In genomic region chrX:106391284-106391852, GRCh38 we compare ENCODE assay signal across 23 cellular contexts.
"Had no signal": no experiment of that assay in that cellular context is flagged by ENCODE, and none has a peak within 500 bp of the region (broad histone marks: within the 10 kb centered on the region; RNA-seq: fewer than 3 reads in every experiment).

No MANE protein-coding gene starts in this region.

- DNase-seq: activated CD4-positive, alpha-beta T cell treated with anti-CD3 and anti-CD28 coated beads for 1 hour; activated CD4-positive, alpha-beta T cell treated with anti-CD3 and anti-CD28 coated beads, Interleukin-2, amount 50 U/mL, for 1 hour; activated CD8-positive, alpha-beta T cell treated with anti-CD3 and anti-CD28 coated beads, Interleukin-2, amount 10 ng/mL, durations not matched to agents 7 days and 5 days; activated gamma-delta T cell treated with Interleukin-2 at 50 U/mL for 16 hours; activated T-cell treated with anti-CD3 and anti-CD28 coated beads, Interleukin-2, amount 50 U/mL, for 1 hour; aorta; effector CD8-positive, alpha-beta T cell; erythroblast; foreskin melanocyte; glutamatergic neuron; immature natural killer cell; left lung; naive thymus-derived CD8-positive, alpha-beta T cell; psoas muscle; spleen; stimulated activated CD4-positive, alpha-beta T cell treated with anti-CD3 and anti-CD28 coated beads, Interleukin-4, amount 100 ng/mL, for 1 hour; stimulated activated naive CD4-positive, alpha-beta T cell; T-cell; tibial artery had no signal

- H3K4me3 ChIP-seq: hepatocyte, left lung, lung, psoas muscle, right atrium auricular region, spleen, tibial artery had no signal

- ATAC-seq: activated CD8-positive, alpha-beta T cell treated with anti-CD3 and anti-CD28 coated beads, Interleukin-2, amount 10 ng/mL, durations not matched to agents 7 days and 5 days; activated naive CD4-positive, alpha-beta T cell treated with anti-CD3 and anti-CD28 coated beads, Interleukin-2, amount 50 U/mL, for 72 hours; left lung; naive thymus-derived CD8-positive, alpha-beta T cell; psoas muscle; T-cell had no signal
